Comparison of ENCODE assay signal across 20 cellular contexts in genomic region chr19:22792863-22793262, GRCh38. TPM values are rescaled to one million over a fixed set of nuclear protein-coding genes. Genes with fewer than 3 reads are reported as not detected.
"Had no signal": no experiment of that assay in that cellular context is flagged by ENCODE, and none has a peak within 500 bp of the region (broad histone marks: within the 10 kb centered on the region; RNA-seq: fewer than 3 reads in every experiment).

No MANE protein-coding gene starts in this region.

RNA-seq across cellular contexts. Expression of gene ZNF99, which starts 8.9 kb away (rescaled TPM):
- total RNA-seq: activated naive CD4-positive, alpha-beta T cell treated with anti-CD3 and anti-CD28 coated beads for 36 hours; activated naive CD4-positive, alpha-beta T cell treated with anti-CD3 and anti-CD28 coated beads, Interleukin-2, amount 50 U/mL, for 72 hours; activated naive CD8-positive, alpha-beta T cell treated with anti-CD3 and anti-CD28 coated beads for 36 hours; activated naive CD8-positive, alpha-beta T cell treated with anti-CD3 and anti-CD28 coated beads, Interleukin-2, amount 10 ng/mL, durations not matched to agents 7 days and 5 days; activated T-cell treated with anti-CD3 and anti-CD28 coated beads, Interleukin-2, amount 50 U/mL, for 4 hours; activated T-cell treated with anti-CD3 and anti-CD28 coated beads, Interleukin-2, amount 50 U/mL, for 72 hours; activated T-helper 1 cell treated with anti-CD3 and anti-CD28 coated beads, Interleukin-12 subunit alpha, Interleukin-12 subunit beta, Interleukin-2, Interleukin-4 antibody, amounts not matched to agents 30 ng/mL and 10 ng/mL and 1 ng/mL, durations not matched to agents 14 hours and 24 hours and 36 hours; activated T-helper 2 cell treated with anti-CD3 and anti-CD28 coated beads, Interferon-gamma antibody, Interleukin-2, Interleukin-4, amounts not matched to agents 10 μg/mL and 5 μg/mL and 100 μg/mL, durations not matched to agents 14 hours and 24 hours and 36 hours; ascending aorta; astrocyte; body of pancreas; bronchial epithelial cell; cardiac muscle cell; chondrocyte had no signal
- polyA plus RNA-seq: aorta, cardiac muscle cell had no signal

RNA-seq across cellular contexts. Expression of gene ZNF723, which starts 39.2 kb away (rescaled TPM):
- total RNA-seq: activated naive CD4-positive, alpha-beta T cell treated with anti-CD3 and anti-CD28 coated beads for 36 hours; activated naive CD4-positive, alpha-beta T cell treated with anti-CD3 and anti-CD28 coated beads, Interleukin-2, amount 50 U/mL, for 72 hours; activated naive CD8-positive, alpha-beta T cell treated with anti-CD3 and anti-CD28 coated beads, Interleukin-2, amount 10 ng/mL, durations not matched to agents 7 days and 5 days; activated T-cell treated with anti-CD3 and anti-CD28 coated beads, Interleukin-2, amount 50 U/mL, for 4 hours; activated T-helper 1 cell treated with anti-CD3 and anti-CD28 coated beads, Interleukin-12 subunit alpha, Interleukin-12 subunit beta, Interleukin-2, Interleukin-4 antibody, amounts not matched to agents 30 ng/mL and 10 ng/mL and 1 ng/mL, durations not matched to agents 14 hours and 24 hours and 36 hours; activated T-helper 2 cell treated with anti-CD3 and anti-CD28 coated beads, Interferon-gamma antibody, Interleukin-2, Interleukin-4, amounts not matched to agents 10 μg/mL and 5 μg/mL and 100 μg/mL, durations not matched to agents 14 hours and 24 hours and 36 hours; adrenal gland; aorta; ascending aorta; astrocyte; body of pancreas; breast epithelium; bronchial epithelial cell; cardiac muscle cell; cardiac septum; cerebellum; chondrocyte had no signal
- polyA plus RNA-seq: adipose tissue, adrenal gland, aorta, cardiac muscle cell had no signal
